In genomic region chr5:169744336-169744735, GRCh38 we compare ENCODE assay signal across 28 cellular contexts.
DNase-seq lines count a peak whose midpoint lies in the region; ATAC-seq, FAIRE-seq and TF ChIP-seq lines count a peak whose summit lies in the region.
"Had no signal": no experiment of that assay in that cellular context is flagged by ENCODE, and none has a peak within 500 bp of the region (broad histone marks: within the 10 kb centered on the region; RNA-seq: fewer than 3 reads in every experiment).

No MANE protein-coding gene starts in this region.

- H3K79me2 ChIP-seq in GM12878 (ENCODE audit: control insufficient read depth, insufficient read depth, low read length) (peaks cover 2% of the 10 kb centered on the region), keratinocyte (ENCODE audit: control insufficient read depth, insufficient read depth, low read length) (no peaks in the 10 kb centered on the region)

- no peak overlapping the region for H2AFZ ChIP-seq in GM12878 (ENCODE audit: control insufficient read depth, low read depth, low read length)
- no peak overlapping the region for H2AFZ ChIP-seq in keratinocyte (ENCODE audit: control insufficient read depth, low read length)

- intact Hi-C loops in GM12878 (cut with micrococcal nuclease; ENCODE audit: unreplicated experiment) = no loop called here

- SMC1A ChIA-PET in GM12878 (lab: Charles Lee; ENCODE audit: uncharacterized antibody, unreplicated experiment) = interaction anchor here (0.6 to 26.1 kb wide), 9 partner anchors 10 to 352 kb away, joined by 3 to 315 read pairs (median 7); no protein-coding TSS in a partner anchor

- ATAC-seq in activated naive CD4-positive, alpha-beta T cell treated with anti-CD3 and anti-CD28 coated beads, Interleukin-2, amount 50 U/mL, for 72 hours = no peak
- ATAC-seq in GM12878 = no peak
- ATAC-seq in GM21619 (IDR thresholded peaks at IDR 0.05; ENCODE audit: unreplicated experiment) = no peak
- ATAC-seq: heart right ventricle; naive thymus-derived CD8-positive, alpha-beta T cell had no signal

- dilution Hi-C loops in keratinocyte (cut with MboI; ENCODE audit: extremely low pct_ligation_motif_present, low sequenced_read_pairs) = no loop called here

- H3K27me3 ChIP-seq in GM12878 (replicated peaks in 1 of 2; ENCODE audit: control insufficient read depth in 2 of 2, insufficient read depth in 2 of 2, low read length in 1 of 2) = no peaks in the 10 kb centered on the region
- H3K27me3 ChIP-seq in keratinocyte (ENCODE audit: control insufficient read depth, extremely low read depth, insufficient read depth, low read length) = no peaks in the 10 kb centered on the region
- H3K27me3 ChIP-seq: heart right ventricle, ovary, spleen, tibial nerve had no signal

- H4K20me1 ChIP-seq in GM12878 (ENCODE audit: control insufficient read depth, insufficient read depth) (no peaks in the 10 kb centered on the region), keratinocyte (ENCODE audit: control insufficient read depth, extremely low read depth, insufficient read depth, low read length) (no peaks in the 10 kb centered on the region)

- peaks cover 9% of the 10 kb centered on the region for H3K4me1 ChIP-seq in GM12878 (ENCODE audit: control insufficient read depth, insufficient read depth, low read length)
- H3K4me1 ChIP-seq in keratinocyte (ENCODE audit: control insufficient read depth, extremely low read depth, insufficient read depth, low read length) = peaks cover 17% of the 10 kb centered on the region
- H3K4me1 ChIP-seq: tibial nerve had no signal

- no peak overlapping the region for H3K9ac ChIP-seq in GM12878 (ENCODE audit: control insufficient read depth, insufficient read depth, low read length)
- H3K9ac ChIP-seq in keratinocyte (ENCODE audit: control insufficient read depth, extremely low read depth, insufficient read depth, low read length) = no peak overlapping the region
- H3K9ac ChIP-seq: KMS-11 had no signal

- no peak overlapping the region for H3K4me3 ChIP-seq in GM12878
- H3K4me3 ChIP-seq in keratinocyte (ENCODE audit: control insufficient read depth in 2 of 3, extremely low read depth in 1 of 3, insufficient read depth in 2 of 3, low read depth in 1 of 3, low read length in 3 of 3) = no peak overlapping the region
- H3K4me3 ChIP-seq: heart right ventricle, ovary, spleen, tibial nerve had no signal

- 100% methylated on average over 1 of the region's 1 CpG for whole genome bisulfite sequencing in GM12878 (ENCODE audit: insufficient coverage, insufficient replicate concordance, low lambda C conversion rate, missing lambda C conversion rate)

- H3K27ac ChIP-seq in GM12878 (ENCODE audit: control insufficient read depth, insufficient read depth) (0 out of 2 replicates have a peak overlapping the region, but pooled peaks have one; percentile 20), keratinocyte (ENCODE audit: control insufficient read depth, insufficient read depth, low read length) (no peak overlapping the region)
- H3K27ac ChIP-seq: heart right ventricle, KMS-11, spleen, tibial nerve had no signal

- TF ChIP-seq EP300 in GM12878 (IDR thresholded peaks at IDR 0.05; ENCODE audit: borderline replicate concordance in 1 of 2, control insufficient read depth in 1 of 2, low read depth in 2 of 2, low read length in 2 of 2) = no peak

- peaks cover 17 to 37% of the 10 kb centered on the region in 2 experiments for H3K36me3 ChIP-seq in GM12878 (ENCODE audit: control insufficient read depth in 2 of 2, insufficient read depth in 2 of 2, low read length in 1 of 2)
- H3K36me3 ChIP-seq in keratinocyte (ENCODE audit: control insufficient read depth in 2 of 2, extremely low read depth in 1 of 2, insufficient read depth in 2 of 2, low read length in 2 of 2) = no peaks in the 10 kb centered on the region
- H3K36me3 ChIP-seq: ovary, tibial nerve had no signal

- FAIRE-seq in GM12878 (lab: Jason Lieb, UNC) = no peak
- FAIRE-seq in keratinocyte (lab: Jason Lieb, UNC) = no peak
- FAIRE-seq: H54 had no signal

- H3K27ac Mint-ChIP-seq in activated naive CD4-positive, alpha-beta T cell treated with anti-CD3 and anti-CD28 coated beads, Interleukin-2, amount 50 U/mL, for 72 hours = peak overlapping the region; percentile 24 to 79
- H3K27ac Mint-ChIP-seq: activated naive CD4-positive, alpha-beta T cell treated with anti-CD3 and anti-CD28 coated beads, Interleukin-2, amount 10 ng/mL, durations not matched to agents 7 days and 5 days; mesothelial cell of epicardium had no signal

- in situ Hi-C loops in GM12878 (cut with MboI) = no loop called here

- no peak overlapping the region for H3K4me2 ChIP-seq in GM12878 (ENCODE audit: control insufficient read depth, insufficient read depth)
- H3K4me2 ChIP-seq in keratinocyte (ENCODE audit: control insufficient read depth, extremely low read depth, insufficient read depth, low read depth, low read length) = peak overlapping the region; percentile 14
- H3K4me2 ChIP-seq: KMS-11 had no signal

- BruUV-seq in GM12878 (replicated peaks; lab: Mats Ljungman, UMichigan) = no TSS peak

- no peak for TF ChIP-seq RAD21 in GM12878 (IDR thresholded peaks at IDR 0.05; ENCODE audit: insufficient read depth, low read depth, low read length)

- no peak for TF ChIP-seq POLR2A in GM12878 (IDR thresholded peaks at IDR 0.05; ENCODE audit: low read depth, low read length)

- DNase-seq in activated naive CD4-positive, alpha-beta T cell treated with anti-CD3 and anti-CD28 coated beads, Interleukin-2, amount 50 U/mL, for 72 hours (ENCODE audit: low spot score in 2 of 2) = no peak
- DNase-seq in activated naive CD4-positive, alpha-beta T cell treated with anti-CD3 and anti-CD28 coated beads, Interleukin-2, amount 50 U/mL, for 16 hours = no peak
- no peak for DNase-seq in GM12878 (ENCODE audit: low read depth, low spot score)
- DNase-seq in keratinocyte (ENCODE audit: low read depth, low spot score) = no peak
- DNase-seq in stromal cell of bone marrow (ENCODE audit: low read depth) = peak; percentile 36
- no peak for DNase-seq in NCI-H226
- DNase-seq in NCI-H146 (lab: John Stamatoyannopoulos, UW) = no peak
- DNase-seq: activated CD4-positive, CD25-positive, alpha-beta regulatory T cell treated with anti-CD3 and anti-CD28 coated beads, Interleukin-2, amount 50 U/mL, for 72 hours; activated CD8-positive, alpha-beta memory T cell treated with anti-CD3 and anti-CD28 coated beads for 24 hours; activated naive CD4-positive, alpha-beta T cell treated with anti-CD3 and anti-CD28 coated beads, Interleukin-2, amount 10 ng/mL, durations not matched to agents 7 days and 5 days; activated T-cell treated with anti-CD3 and anti-CD28 coated beads, Interleukin-2, amount 50 U/mL, for 1 hour; aorta; central memory CD4-positive, alpha-beta T cell; dermis blood vessel endothelial cell; DMS153; GDM1; heart right ventricle; naive thymus-derived CD8-positive, alpha-beta T cell; NCI-H1694 treated with DMSO at 0.1 percent for 48 hours; spleen; stimulated activated CD4-positive, alpha-beta T cell treated with anti-CD3 and anti-CD28 coated beads, Interleukin-2, amount 100 ng/mL, for 48 hours; stimulated activated naive CD4-positive, alpha-beta T cell treated with Interleukin-2 at 50 U/mL for 16 hours had no signal

- no peaks in the 10 kb centered on the region for H3K9me3 Mint-ChIP-seq in activated naive CD4-positive, alpha-beta T cell treated with anti-CD3 and anti-CD28 coated beads, Interleukin-2, amount 50 U/mL, for 72 hours
- H3K9me3 Mint-ChIP-seq: activated naive CD4-positive, alpha-beta T cell treated with anti-CD3 and anti-CD28 coated beads, Interleukin-2, amount 10 ng/mL, durations not matched to agents 7 days and 5 days; mesothelial cell of epicardium; naive thymus-derived CD8-positive, alpha-beta T cell had no signal

- H3K36me3 Mint-ChIP-seq in activated naive CD4-positive, alpha-beta T cell treated with anti-CD3 and anti-CD28 coated beads, Interleukin-2, amount 50 U/mL, for 72 hours = peaks cover 0 to 9% of the 10 kb centered on the region in 2 donors
- H3K36me3 Mint-ChIP-seq: mesothelial cell of epicardium had no signal

- RAD21 ChIA-PET in GM12878 (lab: Charles Lee; ENCODE audit: unreplicated experiment) = interaction anchor here (0.7 to 3.4 kb wide), 5 partner anchors 19 to 236 kb away, joined by 3 to 10 read pairs (median 5); partner anchors contain the start of gene INSYN2B

- CTCF ChIA-PET in GM12878 (lab: Yijun Ruan, JAX) = interaction anchor here (0.9 to 1.7 kb wide), 4 partner anchors 13 to 236 kb away, joined by 3 to 6 read pairs (median 4); partner anchors contain the start of gene INSYN2B

- H3K9me3 ChIP-seq in GM12878 (replicated peaks; ENCODE audit: control insufficient read depth, insufficient read depth, low read length) = no peaks in the 10 kb centered on the region
- H3K9me3 ChIP-seq in keratinocyte (ENCODE audit: control insufficient read depth, low read depth, low read length) = no peaks in the 10 kb centered on the region
- H3K9me3 ChIP-seq: heart right ventricle, ovary, spleen had no signal

- no peaks in the 10 kb centered on the region for H3K9me1 ChIP-seq in keratinocyte (ENCODE audit: control insufficient read depth, extremely low read depth, insufficient read depth, low read length)

- POLR2A ChIA-PET in GM12878 (lab: Charles Lee) = interaction anchor here (0.5 to 3.5 kb wide), 7 partner anchors 10 to 35 kb away, joined by 3 to 19 read pairs (median 4); no protein-coding TSS in a partner anchor

- no peak for TF ChIP-seq CTCF in GM12878 (IDR thresholded peaks at IDR 0.05 in 2 of 3, conservative IDR thresholded peaks at IDR 0.05 in 1 of 3; ENCODE audit: control insufficient read depth in 2 of 3, extremely low read depth in 1 of 3, insufficient read depth in 1 of 3, low read depth in 3 of 3, low read length in 3 of 3)
- TF ChIP-seq CTCF in keratinocyte (optimal IDR thresholded peaks at IDR 0.05 in 1 of 3, IDR thresholded peaks at IDR 0.05 in 1 of 3, conservative IDR thresholded peaks at IDR 0.05 in 1 of 3; ENCODE audit: extremely low read depth in 1 of 3, insufficient read depth in 2 of 3, low read length in 3 of 3) = no peak

TF ChIP-seq in GM12878, 131 proteins besides CTCF, POLR2A, EP300 and RAD21 (continues in another document):
- TF ChIP-seq JUND (IDR thresholded peaks at IDR 0.05; ENCODE audit: low read depth, low read length) = no peak
